ENCODE assay signal across 2 cellular contexts in genomic region chr11:93967258-93967657, GRCh38.
A peak's percentile ranks its signal among the peaks of the same experiment; 100 is the strongest.
TF ChIP-seq lines count a peak whose summit lies in the region.

No MANE protein-coding gene starts in this region.

TF ChIP-seq in IMR-90, 13 proteins besides CTCF, POLR2A, EP300 and RAD21:
- TF ChIP-seq RCOR1 (IDR thresholded peaks at IDR 0.05; ENCODE audit: insufficient replicate concordance, low read length) (no peak), ELK1 (IDR thresholded peaks at IDR 0.05; ENCODE audit: borderline replicate concordance, low read depth, low read length) (no peak), CEBPB (IDR thresholded peaks at IDR 0.05; ENCODE audit: low read depth, low read length) (peak; percentile 22; the same call in 1 of the 2 replicates)

TF ChIP-seq in K562, 482 proteins besides CTCF, POLR2A, EP300 and RAD21:
- TF ChIP-seq DACH1 (IDR thresholded peaks at IDR 0.05; ENCODE audit: partially characterized antibody) (no peak), CEBPB (tag; IDR thresholded peaks at IDR 0.05) (peak; percentile 66)
